ENCODE assay signal across 1 cellular context in genomic region chr1:185843971-185844370, GRCh38.
TF ChIP-seq lines count a peak whose summit lies in the region.

No MANE protein-coding gene starts in this region.

TF ChIP-seq in SK-N-SH treated with all-trans-retinoic acid at 6 μM for 48 hours, 23 proteins besides CTCF, POLR2A, EP300 and RAD21 (continued from another document):
- no peak for TF ChIP-seq POU6F1 (CRISPR knock-in tag; IDR thresholded peaks at IDR 0.05; ENCODE audit: borderline replicate concordance, low read depth)
- no peak for TF ChIP-seq SNAI2 (CRISPR knock-in tag; IDR thresholded peaks at IDR 0.05)
- no peak for TF ChIP-seq ZFP3 (CRISPR knock-in tag; IDR thresholded peaks at IDR 0.05)
- no peak for TF ChIP-seq BACH2 (CRISPR knock-in tag; IDR thresholded peaks at IDR 0.05; ENCODE audit: borderline replicate concordance)
- no peak for TF ChIP-seq ZC3H10 (CRISPR knock-in tag; IDR thresholded peaks at IDR 0.05)
- TF ChIP-seq PPARA (CRISPR knock-in tag; IDR thresholded peaks at IDR 0.05; ENCODE audit: borderline replicate concordance), result no peak
- TF ChIP-seq ZNF8 (CRISPR knock-in tag; IDR thresholded peaks at IDR 0.05), result no peak
- no peak for TF ChIP-seq CSRNP3 (CRISPR knock-in tag; IDR thresholded peaks at IDR 0.05)
- no peak for TF ChIP-seq OSR1 (CRISPR knock-in tag; IDR thresholded peaks at IDR 0.05)
- no peak for TF ChIP-seq RARB (CRISPR knock-in tag; IDR thresholded peaks at IDR 0.05)
- no peak for TF ChIP-seq TCF4 (CRISPR knock-in tag; IDR thresholded peaks at IDR 0.05; ENCODE audit: borderline replicate concordance)
TF ChIP-seq in SK-N-SH treated with all-trans-retinoic acid at 6 μM for 48 hours: peak in this region for 0.
